16 cellular contexts compared by ENCODE assay signal in the genomic region with DNA sequence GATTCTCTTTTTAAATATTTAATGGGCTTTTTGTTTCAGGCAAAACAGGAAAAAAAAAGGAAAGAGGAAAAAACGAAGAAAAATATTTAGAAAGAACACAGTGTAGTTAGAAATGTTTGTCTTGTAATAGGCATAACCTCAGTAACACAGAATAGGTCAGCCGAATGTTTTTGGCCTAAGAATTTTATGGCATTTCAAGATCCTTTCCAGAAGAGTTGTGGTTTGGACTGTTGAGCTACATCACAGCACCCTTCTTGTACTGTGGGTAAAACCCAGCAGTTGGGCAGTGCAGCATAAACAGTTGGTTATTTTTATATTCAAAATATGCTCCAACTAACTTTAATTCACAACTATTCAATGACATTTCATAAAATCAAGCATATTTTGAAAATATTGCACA.
"Had no signal": no experiment of that assay in that cellular context is flagged by ENCODE, and none has a peak within 500 bp of the region (broad histone marks: within the 10 kb centered on the region; RNA-seq: fewer than 3 reads in every experiment).

No MANE protein-coding gene starts in this region.

- H3K9me3 ChIP-seq: ascending aorta, gastroesophageal sphincter, heart right ventricle, vagina had no signal

- ATAC-seq: effector memory CD8-positive, alpha-beta T cell; gastroesophageal sphincter; heart right ventricle; left ventricle myocardium superior; stimulated activated naive CD8-positive, alpha-beta T cell treated with anti-CD3 and anti-CD28 coated beads, Interleukin-15, amount 100 ng/mL, for 72 hours had no signal

- H3K27ac ChIP-seq: ascending aorta, gastroesophageal sphincter, heart right ventricle, vagina had no signal

- DNase-seq: activated CD8-positive, alpha-beta memory T cell treated with anti-CD3 and anti-CD28 coated beads for 24 hours; activated CD8-positive, alpha-beta memory T cell treated with anti-CD3 and anti-CD28 coated beads, Interleukin-2, amount 50 U/mL, for 48 hours; activated effector memory CD4-positive, alpha-beta T cell treated with Interleukin-2 at 50 U/mL for 16 hours; activated naive CD4-positive, alpha-beta T cell treated with anti-CD3 and anti-CD28 coated beads, Interleukin-2, amount 10 ng/mL, durations not matched to agents 7 days and 5 days; activated T-cell treated with anti-CD3 and anti-CD28 coated beads, Interleukin-2, amount 50 U/mL, for 48 hours; effector memory CD8-positive, alpha-beta T cell; heart right ventricle; left ventricle myocardium superior; occipital lobe; stimulated activated CD4-positive, alpha-beta T cell treated with anti-CD3 and anti-CD28 coated beads, Interleukin-2, amount 100 ng/mL, for 48 hours; stimulated activated naive CD8-positive, alpha-beta T cell treated with anti-CD3 and anti-CD28 coated beads, Interleukin-15, amount 100 ng/mL, for 72 hours; T1000; trophoblast cell had no signal

- H3K27me3 ChIP-seq: ascending aorta, gastroesophageal sphincter, heart right ventricle, vagina had no signal

- H3K36me3 ChIP-seq: ascending aorta, gastroesophageal sphincter, heart right ventricle, vagina had no signal

- H3K4me3 ChIP-seq: ascending aorta, gastroesophageal sphincter, heart right ventricle, vagina had no signal

- H3K4me1 ChIP-seq: ascending aorta, gastroesophageal sphincter, heart right ventricle, vagina had no signal
